Comparison of ENCODE assay signal across 18 cellular contexts in the genomic region with DNA sequence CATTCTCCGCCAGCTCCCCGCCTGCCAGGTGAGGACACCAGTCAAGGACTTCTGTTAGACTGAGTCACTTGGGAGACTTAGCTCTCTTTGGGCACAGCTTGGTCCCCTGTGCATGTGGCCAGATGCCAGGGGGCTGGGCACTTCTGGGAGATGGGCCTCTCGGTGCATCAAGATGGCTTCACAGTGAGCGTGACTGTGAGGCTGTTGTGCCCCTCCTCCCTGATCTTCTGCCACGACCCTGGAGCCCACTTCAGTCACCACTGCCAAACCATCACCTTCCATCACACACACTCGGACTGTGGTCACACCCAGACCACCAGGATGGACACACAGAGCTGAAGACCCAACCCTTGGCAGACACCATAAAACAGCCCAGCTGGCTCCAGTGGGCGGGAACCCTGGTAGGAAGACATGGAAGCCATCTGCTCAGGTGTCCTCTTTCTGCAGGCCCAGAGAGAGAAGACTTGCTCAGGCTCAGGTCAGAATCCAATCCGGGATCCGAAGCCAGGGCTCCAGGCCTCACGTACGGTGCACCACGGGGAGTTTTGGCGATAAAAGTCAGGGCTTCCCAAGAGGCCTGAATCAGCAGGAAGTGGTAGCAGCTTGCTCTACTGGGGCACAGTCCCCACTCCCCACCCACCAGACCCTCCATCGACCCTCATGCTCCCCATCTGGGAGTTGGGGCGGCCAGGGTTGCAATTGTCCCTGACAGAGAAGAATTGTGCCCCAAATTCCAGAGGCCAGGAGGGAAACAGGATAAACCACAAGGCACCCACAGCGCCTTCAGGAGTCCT. TPM values are rescaled to one million over a fixed set of nuclear protein-coding genes. Genes with fewer than 3 reads are reported as not detected.
A peak's percentile ranks its signal among the peaks of the same experiment; 100 is the strongest.
DNase-seq lines count a peak whose midpoint lies in the region; ATAC-seq, FAIRE-seq and TF ChIP-seq lines count a peak whose summit lies in the region.
"Had no signal": no experiment of that assay in that cellular context is flagged by ENCODE, and none has a peak within 500 bp of the region (broad histone marks: within the 10 kb centered on the region; RNA-seq: fewer than 3 reads in every experiment).

No MANE protein-coding gene starts in this region.

- peaks cover 92% of the 10 kb centered on the region for H3K4me1 Mint-ChIP-seq in activated naive CD4-positive, alpha-beta T cell treated with anti-CD3 and anti-CD28 coated beads, Interleukin-2, amount 10 ng/mL, durations not matched to agents 7 days and 5 days
- H3K4me1 Mint-ChIP-seq in activated CD4-positive, alpha-beta memory T cell treated with anti-CD3 and anti-CD28 coated beads, Interleukin-2, amount 10 ng/mL, durations not matched to agents 7 days and 5 days = peaks cover 91% of the 10 kb centered on the region
- H3K4me1 Mint-ChIP-seq in stimulated activated memory B cell treated with anti-CD40 and anti-IgM and Interleukin-4, amounts not matched to agents 10 μg/mL and 1 μg/mL and 100 μg/mL, for 72 hours = peaks cover 49% of the 10 kb centered on the region

- POLR2A ChIA-PET in activated CD4-positive, alpha-beta memory T cell treated with anti-CD3 and anti-CD28 coated beads, Interleukin-2, amount 10 ng/mL, durations not matched to agents 7 days and 5 days (lab: Charles Lee) = interaction anchor here (1.1 to 14.3 kb wide), 13 partner anchors 8 to 49 kb away, joined by 3 to 228 read pairs (median 15); no protein-coding TSS in a partner anchor

- CTCF ChIA-PET in activated naive CD4-positive, alpha-beta T cell treated with anti-CD3 and anti-CD28 coated beads, Interleukin-2, amount 10 ng/mL, durations not matched to agents 7 days and 5 days (lab: Charles Lee) = no interaction called here
- CTCF ChIA-PET in activated CD4-positive, alpha-beta memory T cell treated with anti-CD3 and anti-CD28 coated beads, Interleukin-2, amount 10 ng/mL, durations not matched to agents 7 days and 5 days (lab: Charles Lee) = interaction anchor here (0.9 to 1.9 kb wide), 4 partner anchors 8 to 11 kb away, joined by 3 to 9 read pairs (median 3); no protein-coding TSS in a partner anchor

- H3K36me3 Mint-ChIP-seq in activated naive CD4-positive, alpha-beta T cell treated with anti-CD3 and anti-CD28 coated beads, Interleukin-2, amount 10 ng/mL, durations not matched to agents 7 days and 5 days = peaks cover 29% of the 10 kb centered on the region
- H3K36me3 Mint-ChIP-seq in activated CD4-positive, alpha-beta memory T cell treated with anti-CD3 and anti-CD28 coated beads, Interleukin-2, amount 10 ng/mL, durations not matched to agents 7 days and 5 days (ENCODE audit: low read depth) = peaks cover 42% of the 10 kb centered on the region
- H3K36me3 Mint-ChIP-seq in stimulated activated memory B cell treated with anti-CD40 and anti-IgM and Interleukin-4, amounts not matched to agents 10 μg/mL and 1 μg/mL and 100 μg/mL, for 72 hours = peaks cover 24% of the 10 kb centered on the region

- no peak for FAIRE-seq in kidney (lab: Jason Lieb, UNC)
- FAIRE-seq: islet of Langerhans had no signal

- TF ChIP-seq CTCF in kidney (IDR thresholded peaks at IDR 0.05; ENCODE audit: borderline replicate concordance, extremely low read depth, insufficient read depth) = no peak

- no peak overlapping the region for H3K27ac ChIP-seq in kidney (ENCODE audit: low read depth in 2 of 2, low read length in 2 of 2)

- no peak for ATAC-seq in stimulated activated memory B cell treated with anti-CD40 and anti-IgM and Interleukin-4, amounts not matched to agents 10 μg/mL and 1 μg/mL and 100 μg/mL, for 72 hours

- TF ChIP-seq POLR2A in erythroblast (IDR thresholded peaks at IDR 0.05; ENCODE audit: low read length) = no peak

- intact Hi-C loops in kidney (cut with DNase I) = no loop called here

- H3K27me3 Mint-ChIP-seq in activated naive CD4-positive, alpha-beta T cell treated with anti-CD3 and anti-CD28 coated beads, Interleukin-2, amount 10 ng/mL, durations not matched to agents 7 days and 5 days = no peaks in the 10 kb centered on the region
- H3K27me3 Mint-ChIP-seq in activated CD4-positive, alpha-beta memory T cell treated with anti-CD3 and anti-CD28 coated beads, Interleukin-2, amount 10 ng/mL, durations not matched to agents 7 days and 5 days = no peaks in the 10 kb centered on the region
- H3K27me3 Mint-ChIP-seq in stimulated activated memory B cell treated with anti-CD40 and anti-IgM and Interleukin-4, amounts not matched to agents 10 μg/mL and 1 μg/mL and 100 μg/mL, for 72 hours = no peaks in the 10 kb centered on the region

- H3K9ac ChIP-seq in kidney (ENCODE audit: low read length in 2 of 2) = no peak overlapping the region

- no peak overlapping the region for H3K4me3 Mint-ChIP-seq in activated naive CD4-positive, alpha-beta T cell treated with anti-CD3 and anti-CD28 coated beads, Interleukin-2, amount 10 ng/mL, durations not matched to agents 7 days and 5 days
- H3K4me3 Mint-ChIP-seq in activated CD4-positive, alpha-beta memory T cell treated with anti-CD3 and anti-CD28 coated beads, Interleukin-2, amount 10 ng/mL, durations not matched to agents 7 days and 5 days = no peak overlapping the region
- no peak overlapping the region for H3K4me3 Mint-ChIP-seq in stimulated activated memory B cell treated with anti-CD40 and anti-IgM and Interleukin-4, amounts not matched to agents 10 μg/mL and 1 μg/mL and 100 μg/mL, for 72 hours

- H3K4me1 ChIP-seq in kidney (ENCODE audit: control insufficient read depth in 1 of 2, insufficient read depth in 1 of 2, low read depth in 1 of 2, low read length in 2 of 2) = no peaks in the 10 kb centered on the region
- H3K4me1 ChIP-seq: BE2C had no signal

- H3K4me3 ChIP-seq in kidney (ENCODE audit: low read length in 2 of 2) = no peak overlapping the region

- H3K9me3 Mint-ChIP-seq in activated naive CD4-positive, alpha-beta T cell treated with anti-CD3 and anti-CD28 coated beads, Interleukin-2, amount 10 ng/mL, durations not matched to agents 7 days and 5 days = no peaks in the 10 kb centered on the region
- no peaks in the 10 kb centered on the region for H3K9me3 Mint-ChIP-seq in activated CD4-positive, alpha-beta memory T cell treated with anti-CD3 and anti-CD28 coated beads, Interleukin-2, amount 10 ng/mL, durations not matched to agents 7 days and 5 days
- H3K9me3 Mint-ChIP-seq in stimulated activated memory B cell treated with anti-CD40 and anti-IgM and Interleukin-4, amounts not matched to agents 10 μg/mL and 1 μg/mL and 100 μg/mL, for 72 hours = no peaks in the 10 kb centered on the region

- H3K36me3 ChIP-seq in kidney (ENCODE audit: control insufficient read depth in 1 of 2, insufficient read depth in 2 of 2, low read length in 2 of 2) = no peaks in the 10 kb centered on the region
- H3K36me3 ChIP-seq: BE2C had no signal

- H3K27ac Mint-ChIP-seq in activated naive CD4-positive, alpha-beta T cell treated with anti-CD3 and anti-CD28 coated beads, Interleukin-2, amount 10 ng/mL, durations not matched to agents 7 days and 5 days = peak overlapping the region; percentile 95
- peak overlapping the region; percentile 93 for H3K27ac Mint-ChIP-seq in activated CD4-positive, alpha-beta memory T cell treated with anti-CD3 and anti-CD28 coated beads, Interleukin-2, amount 10 ng/mL, durations not matched to agents 7 days and 5 days
- H3K27ac Mint-ChIP-seq in stimulated activated memory B cell treated with anti-CD40 and anti-IgM and Interleukin-4, amounts not matched to agents 10 μg/mL and 1 μg/mL and 100 μg/mL, for 72 hours = peak overlapping the region; percentile 78

- DNase-seq in activated naive CD4-positive, alpha-beta T cell treated with anti-CD3 and anti-CD28 coated beads, Interleukin-2, amount 10 ng/mL, durations not matched to agents 7 days and 5 days = peak; percentile 20
- DNase-seq in activated naive CD4-positive, alpha-beta T cell treated with Interleukin-2 at 50 U/mL for 16 hours = no peak
- DNase-seq in activated CD4-positive, alpha-beta memory T cell treated with anti-CD3 and anti-CD28 coated beads, Interleukin-2, amount 10 ng/mL, durations not matched to agents 7 days and 5 days = no peak
- DNase-seq in kidney (peak; percentile 35), DMS114 treated with DMSO at 0.1 percent for 48 hours (lab: John Stamatoyannopoulos, UW; ENCODE audit: unreplicated experiment) (no peak), SIG-M5 (lab: John Stamatoyannopoulos, UW) (no peak), erythroblast (lab: John Stamatoyannopoulos, UW) (no peak)
- DNase-seq: BE2C; effector CD4-positive, alpha-beta T cell; Kasumi-1; NCI-H1694; NCI-H69; stimulated activated CD4-positive, alpha-beta T cell treated with anti-CD3 and anti-CD28 coated beads, Interleukin-4, amount 100 ng/mL, for 24 hours; stimulated activated naive CD4-positive, alpha-beta T cell treated with Interleukin-2 at 50 U/mL for 16 hours had no signal

- no peaks in the 10 kb centered on the region for H3K9me3 ChIP-seq in kidney (ENCODE audit: control insufficient read depth in 1 of 2, low read length in 2 of 2)
- H3K9me3 ChIP-seq: BE2C had no signal

RNA-seq across cellular contexts. Expression of gene CD5, which starts 29.8 kb away (rescaled TPM):
- total RNA-seq in activated CD4-positive, alpha-beta memory T cell treated with anti-CD3 and anti-CD28 coated beads, Interleukin-2, amount 10 ng/mL, durations not matched to agents 7 days and 5 days = 100 to 1,000 TPM; 359 to 373 TPM
- 2.9 TPM for total RNA-seq in kidney
- polyA plus RNA-seq in kidney (ENCODE audit: insufficient read depth, low read depth, low replicate concordance) = 0.26 TPM
- total RNA-seq: G401, H4 had no signal

Comparison
In these comparisons a context has a peak if more than half of its experiments do, and no peak if none do; other contexts are left out.
1. DNase-seq: peak in activated naive CD4-positive, alpha-beta T cell treated with anti-CD3 and anti-CD28 coated beads, Interleukin-2, amount 10 ng/mL, durations not matched to agents 7 days and 5 days (single experiment) and kidney (single experiment); none in activated naive CD4-positive, alpha-beta T cell treated with Interleukin-2 at 50 U/mL for 16 hours (single experiment), activated CD4-positive, alpha-beta memory T cell treated with anti-CD3 and anti-CD28 coated beads, Interleukin-2, amount 10 ng/mL, durations not matched to agents 7 days and 5 days (single experiment), DMS114 treated with DMSO at 0.1 percent for 48 hours (single experiment), SIG-M5 (single experiment) and erythroblast (0 of 2).
2. RNA of gene CD5, which starts 29.8 kb away (total RNA-seq): 359 to 373 TPM in activated CD4-positive, alpha-beta memory T cell treated with anti-CD3 and anti-CD28 coated beads, Interleukin-2, amount 10 ng/mL, durations not matched to agents 7 days and 5 days; 2.9 TPM in kidney (single experiment); every median in the first group is over 10 times any median in the second.
3. Peak in every context shown above with its lines, with median percentiles within 50 percentile points of each other: H3K27ac Mint-ChIP-seq.